Comparison of ENCODE assay signal across 8 cellular contexts in genomic region chr17:67718325-67718941, GRCh38. TPM values are rescaled to one million over a fixed set of nuclear protein-coding genes. Genes with fewer than 3 reads are reported as not detected.
DNase-seq lines count a peak whose midpoint lies in the region; ATAC-seq and TF ChIP-seq lines count a peak whose summit lies in the region.

No MANE protein-coding gene starts in this region.

- H3K9me3 Mint-ChIP-seq in activated T-cell treated with anti-CD3 and anti-CD28 coated beads, Interleukin-2, amount 50 U/mL, for 4 hours, result no peaks in the 10 kb centered on the region

- peaks cover 50% of the 10 kb centered on the region for H3K79me2 ChIP-seq in Loucy (ENCODE audit: insufficient read depth, low read length)

- peak overlapping the region; percentile 91 for H3K9ac ChIP-seq in Loucy (ENCODE audit: low read depth, low read length, poor library complexity, severe bottlenecking)

- peaks cover 36% of the 10 kb centered on the region for H3K36me3 ChIP-seq in A673 (ENCODE audit: insufficient read depth, low read length, poor library complexity, severe bottlenecking)
- H3K36me3 ChIP-seq in Loucy (ENCODE audit: insufficient read depth, low read length), result peaks cover 22% of the 10 kb centered on the region
- H3K36me3 ChIP-seq in prostate gland, result peaks cover 7 to 9% of the 10 kb centered on the region in 2 donors

- no peaks in the 10 kb centered on the region for H3K27me3 Mint-ChIP-seq in activated T-cell treated with anti-CD3 and anti-CD28 coated beads, Interleukin-2, amount 50 U/mL, for 4 hours (ENCODE audit: low read depth)

- no peak for TF ChIP-seq POLR2A in prostate gland (IDR thresholded peaks at IDR 0.05)

- POLR2A ChIA-PET in A673 (lab: Charles Lee; ENCODE audit: low non-redundant PET), result interaction anchor here (0.5 to 0.8 kb wide), 2 partner anchors 32 to 107 kb away, joined by 5 read pairs; no protein-coding TSS in a partner anchor

- peak overlapping the region; percentile 99 for H3K4me3 Mint-ChIP-seq in activated T-cell treated with anti-CD3 and anti-CD28 coated beads, Interleukin-2, amount 50 U/mL, for 4 hours

- DNase-seq in A673 (ENCODE audit: low spot score), result peak; percentile 65
- peak; percentile 15 for DNase-seq in activated T-cell treated with anti-CD3 and anti-CD28 coated beads, Interleukin-2, amount 50 U/mL, for 4 hours
- peak; percentile 24 for DNase-seq in germinal center (ENCODE audit: low spot score)
- no peak for DNase-seq in prostate gland (ENCODE audit: low spot score)
- no peak for DNase-seq in middle frontal gyrus (ENCODE audit: extremely low spot score, low spot score)

- intact Hi-C loops in A673 (cut with micrococcal nuclease; ENCODE audit: unreplicated experiment), result loop anchor here (5.0 kb wide), 1 partner anchor 109 kb away; the partner anchor contains the start of gene BPTF
- intact Hi-C loops in prostate gland (cut with DNase I), result loop anchor here (5.0 kb wide), 1 partner anchor 109 kb away; the partner anchor contains the start of gene BPTF

- H3K9me3 ChIP-seq in A673 (ENCODE audit: low read depth, low read length, poor library complexity, severe bottlenecking) (peaks cover under 1% of the 10 kb centered on the region), Loucy (ENCODE audit: insufficient read depth, low read depth, low read length) (no peaks in the 10 kb centered on the region), prostate gland (no peaks in the 10 kb centered on the region)

- no peaks in the 10 kb centered on the region for H3F3A ChIP-seq in Loucy (ENCODE audit: low read depth)

- no peaks in the 10 kb centered on the region for H3K27me3 ChIP-seq in A673 (replicated peaks; ENCODE audit: insufficient read depth, low read depth, low read length, poor library complexity)
- H3K27me3 ChIP-seq in Loucy (ENCODE audit: insufficient read depth, low read length, poor library complexity, severe bottlenecking), result no peaks in the 10 kb centered on the region
- no peaks in the 10 kb centered on the region for H3K27me3 ChIP-seq in prostate gland (replicated peaks; ENCODE audit: insufficient read depth)

- H3K4me1 Mint-ChIP-seq in activated T-cell treated with anti-CD3 and anti-CD28 coated beads, Interleukin-2, amount 50 U/mL, for 4 hours (ENCODE audit: low read depth), result peaks cover 22% of the 10 kb centered on the region

- H3K4me1 ChIP-seq in A673 (ENCODE audit: insufficient read depth, low read length, poor library complexity, severe bottlenecking), result peaks cover 18% of the 10 kb centered on the region
- peaks cover 33% of the 10 kb centered on the region for H3K4me1 ChIP-seq in Loucy (ENCODE audit: insufficient read depth, low read length, poor library complexity, severe bottlenecking)
- no peaks in the 10 kb centered on the region for H3K4me1 ChIP-seq in prostate gland (replicated peaks)

- peak overlapping the region; percentile 92 for H3K4me2 ChIP-seq in Loucy (ENCODE audit: low read depth, low read length, poor library complexity, severe bottlenecking)

- no peak for TF ChIP-seq CTCF in A673 (conservative IDR thresholded peaks at IDR 0.05; ENCODE audit: low read depth, low read length)
- TF ChIP-seq CTCF in GM12875 (IDR thresholded peaks at IDR 0.05; ENCODE audit: borderline replicate concordance, insufficient read depth, low read depth, low read length), result no peak
- no peak for TF ChIP-seq CTCF in Loucy (conservative IDR thresholded peaks at IDR 0.05; ENCODE audit: low read length)
- no peak for TF ChIP-seq CTCF in prostate gland (IDR thresholded peaks at IDR 0.05)

- H3K4me3 ChIP-seq in A673 (ENCODE audit: low read depth, low read length, poor library complexity, severe bottlenecking), result peak overlapping the region; percentile 83
- H3K4me3 ChIP-seq in GM12875 (ENCODE audit: low read depth, low read length), result peak overlapping the region; percentile 77
- H3K4me3 ChIP-seq in Loucy (ENCODE audit: low read length, poor library complexity, severe bottlenecking), result peak overlapping the region; percentile 79
- peak overlapping the region; percentile 69 to 89 for H3K4me3 ChIP-seq in prostate gland

- peak overlapping the region; percentile 85 for H2AFZ ChIP-seq in Loucy (ENCODE audit: low read length)

- peak overlapping the region; percentile 96 for H3K27ac ChIP-seq in A673 (ENCODE audit: low read depth, low read length, poor library complexity, severe bottlenecking)
- peak overlapping the region; percentile 84 for H3K27ac ChIP-seq in prostate gland

- WGBS in prostate gland, result under 1% methylated on average over 16 of the region's 16 CpGs

- BruUV-seq in A673 (replicated peaks; lab: Mats Ljungman, UMichigan), result no TSS peak

- peaks cover 11% of the 10 kb centered on the region for H4K20me1 ChIP-seq in Loucy (ENCODE audit: insufficient read depth, low read length, poor library complexity, severe bottlenecking)

- H3K9me2 ChIP-seq in Loucy (replicated peaks; ENCODE audit: low read depth, low read length), result no peaks in the 10 kb centered on the region

- CTCF ChIA-PET in A673 (lab: Charles Lee), result interaction anchor here (0.7 to 1.0 kb wide), 2 partner anchors 20 to 344 kb away, joined by 3 read pairs; no protein-coding TSS in a partner anchor

- H3K36me3 Mint-ChIP-seq in activated T-cell treated with anti-CD3 and anti-CD28 coated beads, Interleukin-2, amount 50 U/mL, for 4 hours (ENCODE audit: insufficient read depth), result peaks cover 15% of the 10 kb centered on the region

- peak; percentile 56 to 62 for ATAC-seq in activated T-cell treated with anti-CD3 and anti-CD28 coated beads, Interleukin-2, amount 50 U/mL, for 4 hours
- no peak for ATAC-seq in GM18868 (IDR thresholded peaks at IDR 0.05; ENCODE audit: unreplicated experiment)

RNA-seq across cellular contexts. Expression of gene NOL11, which starts 0.7 kb away (rescaled TPM):
- total RNA-seq in A673 (2021), result 99.7 and 105 TPM in 2 replicates
- total RNA-seq in activated T-cell treated with anti-CD3 and anti-CD28 coated beads, Interleukin-2, amount 50 U/mL, for 4 hours, result 100 to 1,000 TPM; 127 to 139 (median 137) TPM
- 10 to 100 TPM; 25.0 to 33.8 TPM for total RNA-seq in prostate gland

Comparison
In these comparisons a context has a peak if more than half of its experiments do, and no peak if none do; other contexts are left out.
1. DNase-seq: peak in A673 (single experiment), activated T-cell treated with anti-CD3 and anti-CD28 coated beads, Interleukin-2, amount 50 U/mL, for 4 hours (single experiment) and germinal center (single experiment); none in prostate gland (single experiment) and middle frontal gyrus (single experiment).
2. Peak in every context shown above with its lines, with median percentiles within 50 percentile points of each other: H3K4me3 ChIP-seq.